24 cellular contexts compared by ENCODE assay signal in genomic region chr12:83985068-83985467, GRCh38.
"Had no signal": no experiment of that assay in that cellular context is flagged by ENCODE, and none has a peak within 500 bp of the region (broad histone marks: within the 10 kb centered on the region; RNA-seq: fewer than 3 reads in every experiment).

No MANE protein-coding gene starts in this region.

- H3K27me3 ChIP-seq: breast epithelium, foreskin keratinocyte, left lung, right atrium auricular region, upper lobe of left lung, vagina had no signal

- H3K4me3 ChIP-seq: breast epithelium, left lung, lower lobe of right lung, right atrium auricular region, smooth muscle cell, upper lobe of left lung, vagina had no signal

- H3K4me2 ChIP-seq: smooth muscle cell had no signal

- H3K36me3 ChIP-seq: breast epithelium, left lung, lower lobe of right lung, right atrium auricular region, upper lobe of left lung, vagina had no signal

- H3K4me1 ChIP-seq: breast epithelium, foreskin keratinocyte, left lung, lower lobe of right lung, right atrium auricular region, upper lobe of left lung, vagina had no signal

- DNase-seq: activated CD4-positive, alpha-beta memory T cell treated with anti-CD3 and anti-CD28 coated beads for 36 hours; activated CD4-positive, alpha-beta T cell treated with anti-CD3 and anti-CD28 coated beads, Interleukin-2, amount 10 ng/mL, durations not matched to agents 24 days and 14 days; activated CD4-positive, CD25-positive, alpha-beta regulatory T cell treated with anti-CD3 and anti-CD28 coated beads, Interleukin-2, amount 50 U/mL, for 72 hours; activated CD8-positive, alpha-beta memory T cell treated with anti-CD3 and anti-CD28 coated beads, Interleukin-2, amount 50 U/mL, for 4 hours; activated gamma-delta T cell treated with Interleukin-2 at 50 U/mL for 16 hours; activated T-cell treated with anti-CD3 and anti-CD28 coated beads, Interleukin-2, amount 50 U/mL, for 4 hours; central memory CD4-positive, alpha-beta T cell; endodermal cell; foreskin keratinocyte; left lung; lower lobe of right lung; mesenchymal stem cell; naive thymus-derived CD8-positive, alpha-beta T cell; occipital lobe; stimulated activated CD4-positive, alpha-beta T cell treated with anti-CD3 and anti-CD28 coated beads, Interleukin-1b, Interleukin-23, amount 100 ng/mL, for 48 hours; stimulated activated CD4-positive, alpha-beta T cell treated with anti-CD3 and anti-CD28 coated beads, Interleukin-4, amount 100 ng/mL, for 4 hours; stimulated activated CD8-positive, alpha-beta memory T cell treated with anti-CD3 and anti-CD28 coated beads, Interleukin-4, amount 100 ng/mL, for 48 hours; stimulated activated naive CD8-positive, alpha-beta T cell treated with anti-CD3 and anti-CD28 coated beads, Interleukin-15, amount 100 ng/mL, for 72 hours; substantia nigra; upper lobe of left lung had no signal

- H3K27ac ChIP-seq: breast epithelium, foreskin keratinocyte, left lung, lower lobe of right lung, right atrium auricular region, upper lobe of left lung, vagina had no signal

- H3K9me3 ChIP-seq: breast epithelium, left lung, lower lobe of right lung, right atrium auricular region, upper lobe of left lung, vagina had no signal
